Comparison of ENCODE assay signal across 16 cellular contexts in genomic region chr6:2706482-2706881, GRCh38. TPM values are rescaled to one million over a fixed set of nuclear protein-coding genes. Genes with fewer than 3 reads are reported as not detected.
DNase-seq lines count a peak whose midpoint lies in the region; ATAC-seq and TF ChIP-seq lines count a peak whose summit lies in the region.
"Had no signal": no experiment of that assay in that cellular context is flagged by ENCODE, and none has a peak within 500 bp of the region (broad histone marks: within the 10 kb centered on the region; RNA-seq: fewer than 3 reads in every experiment).

No MANE protein-coding gene starts in this region.

- no peaks in the 10 kb centered on the region for H3K36me3 ChIP-seq in HAP-1 (replicated peaks)
- H3K36me3 ChIP-seq: SJCRH30 had no signal

- H3K36me3 Mint-ChIP-seq in activated naive CD8-positive, alpha-beta T cell treated with anti-CD3 and anti-CD28 coated beads, Interleukin-2, amount 10 ng/mL, durations not matched to agents 7 days and 5 days: no peaks in the 10 kb centered on the region
- peaks cover 7% of the 10 kb centered on the region for H3K36me3 Mint-ChIP-seq in activated naive CD8-positive, alpha-beta T cell treated with anti-CD3 and anti-CD28 coated beads, Interleukin-2, amount 50 U/mL, for 24 hours (ENCODE audit: low read depth)
- peaks cover 14% of the 10 kb centered on the region for H3K36me3 Mint-ChIP-seq in glutamatergic neuron (ENCODE audit: unreplicated experiment)

- H3K4me1 Mint-ChIP-seq in activated naive CD8-positive, alpha-beta T cell treated with anti-CD3 and anti-CD28 coated beads, Interleukin-2, amount 10 ng/mL, durations not matched to agents 7 days and 5 days: no peaks in the 10 kb centered on the region
- no peaks in the 10 kb centered on the region for H3K4me1 Mint-ChIP-seq in activated naive CD8-positive, alpha-beta T cell treated with anti-CD3 and anti-CD28 coated beads, Interleukin-2, amount 50 U/mL, for 24 hours
- H3K4me1 Mint-ChIP-seq in glutamatergic neuron (ENCODE audit: low read depth, unreplicated experiment): peaks cover 10% of the 10 kb centered on the region

- no peaks in the 10 kb centered on the region for H3K27me3 ChIP-seq in HAP-1 (ENCODE audit: low read depth)
- H3K27me3 ChIP-seq: SJCRH30 had no signal

- H3K4me3 Mint-ChIP-seq in activated naive CD8-positive, alpha-beta T cell treated with anti-CD3 and anti-CD28 coated beads, Interleukin-2, amount 10 ng/mL, durations not matched to agents 7 days and 5 days: peak overlapping the region; percentile 11
- no peak overlapping the region for H3K4me3 Mint-ChIP-seq in activated naive CD8-positive, alpha-beta T cell treated with anti-CD3 and anti-CD28 coated beads, Interleukin-2, amount 50 U/mL, for 24 hours
- peak overlapping the region; percentile 28 for H3K4me3 Mint-ChIP-seq in glutamatergic neuron (ENCODE audit: unreplicated experiment)
- H3K4me3 Mint-ChIP-seq: CD4-positive, alpha-beta T cell had no signal

- H3K4me3 ChIP-seq in HAP-1: no peak overlapping the region
- H3K4me3 ChIP-seq: SJCRH30 had no signal

- H3K27me3 Mint-ChIP-seq in activated naive CD8-positive, alpha-beta T cell treated with anti-CD3 and anti-CD28 coated beads, Interleukin-2, amount 10 ng/mL, durations not matched to agents 7 days and 5 days: peaks cover 13% of the 10 kb centered on the region
- no peaks in the 10 kb centered on the region for H3K27me3 Mint-ChIP-seq in activated naive CD8-positive, alpha-beta T cell treated with anti-CD3 and anti-CD28 coated beads, Interleukin-2, amount 50 U/mL, for 24 hours
- H3K27me3 Mint-ChIP-seq in glutamatergic neuron (ENCODE audit: unreplicated experiment): peaks cover 3% of the 10 kb centered on the region
- H3K27me3 Mint-ChIP-seq: CD4-positive, alpha-beta T cell had no signal

- no peak for DNase-seq in activated naive CD8-positive, alpha-beta T cell treated with anti-CD3 and anti-CD28 coated beads, Interleukin-2, amount 10 ng/mL, durations not matched to agents 7 days and 5 days
- DNase-seq in activated naive CD8-positive, alpha-beta T cell treated with anti-CD3 and anti-CD28 coated beads, Interleukin-2, amount 50 U/mL, for 24 hours: no peak
- peak; percentile 6 for DNase-seq in NCI-H2227 treated with DMSO at 0.1 percent for 48 hours (lab: John Stamatoyannopoulos, UW)
- DNase-seq in glutamatergic neuron: no peak
- DNase-seq in HAP-1 (ENCODE audit: low spot score in 2 of 2): no peak
- DNase-seq in retina: no peak
- DNase-seq in middle frontal gyrus (ENCODE audit: extremely low spot score, low spot score): no peak
- DNase-seq: CD4-positive, alpha-beta T cell; DND-41; Kasumi-1; NCI-H2029 treated with DMSO at 0.1 percent for 48 hours; NCI-H446 treated with DMSO at 0.1 percent for 48 hours; OCI-M1; SJCRH30; SW 1271 had no signal

- ATAC-seq in activated naive CD8-positive, alpha-beta T cell treated with anti-CD3 and anti-CD28 coated beads, Interleukin-2, amount 10 ng/mL, durations not matched to agents 7 days and 5 days (ENCODE audit: low read depth): no peak
- ATAC-seq in activated naive CD8-positive, alpha-beta T cell treated with anti-CD3 and anti-CD28 coated beads, Interleukin-2, amount 50 U/mL, for 24 hours: no peak
- ATAC-seq in GM18498 (IDR thresholded peaks at IDR 0.05; ENCODE audit: unreplicated experiment): no peak

- in situ Hi-C loops in HAP-1 (cut with MboI; ENCODE audit: low sequenced_read_pairs): no loop called here

- H3K27ac Mint-ChIP-seq in activated naive CD8-positive, alpha-beta T cell treated with anti-CD3 and anti-CD28 coated beads, Interleukin-2, amount 10 ng/mL, durations not matched to agents 7 days and 5 days: no peak overlapping the region
- no peak overlapping the region for H3K27ac Mint-ChIP-seq in activated naive CD8-positive, alpha-beta T cell treated with anti-CD3 and anti-CD28 coated beads, Interleukin-2, amount 50 U/mL, for 24 hours
- peak overlapping the region; percentile 26 for H3K27ac Mint-ChIP-seq in glutamatergic neuron (ENCODE audit: unreplicated experiment)
- H3K27ac Mint-ChIP-seq: CD4-positive, alpha-beta T cell had no signal

- TF ChIP-seq CTCF in glutamatergic neuron (IDR thresholded peaks at IDR 0.05; ENCODE audit: partially characterized antibody, unreplicated experiment): no peak

- H3K9me3 ChIP-seq in HAP-1: peaks cover 10% of the 10 kb centered on the region
- H3K9me3 ChIP-seq: SJCRH30 had no signal

- H3K9me3 Mint-ChIP-seq in activated naive CD8-positive, alpha-beta T cell treated with anti-CD3 and anti-CD28 coated beads, Interleukin-2, amount 10 ng/mL, durations not matched to agents 7 days and 5 days: peaks cover 3% of the 10 kb centered on the region
- H3K9me3 Mint-ChIP-seq in activated naive CD8-positive, alpha-beta T cell treated with anti-CD3 and anti-CD28 coated beads, Interleukin-2, amount 50 U/mL, for 24 hours: peaks cover 18% of the 10 kb centered on the region
- peaks cover 2% of the 10 kb centered on the region for H3K9me3 Mint-ChIP-seq in glutamatergic neuron (ENCODE audit: unreplicated experiment)
- H3K9me3 Mint-ChIP-seq: CD4-positive, alpha-beta T cell had no signal

- POLR2A ChIA-PET in activated naive CD8-positive, alpha-beta T cell treated with anti-CD3 and anti-CD28 coated beads, Interleukin-2, amount 10 ng/mL, durations not matched to agents 7 days and 5 days (lab: Charles Lee): no interaction called here

- H3K4me1 ChIP-seq in HAP-1: no peaks in the 10 kb centered on the region
- H3K4me1 ChIP-seq: SJCRH30 had no signal

RNA-seq across cellular contexts. Expression of gene MYLK4, which starts 44.2 kb away (rescaled TPM):
- under 1 TPM; 0.33 to 0.62 TPM for total RNA-seq in activated naive CD8-positive, alpha-beta T cell treated with anti-CD3 and anti-CD28 coated beads, Interleukin-2, amount 10 ng/mL, durations not matched to agents 7 days and 5 days
- total RNA-seq in glutamatergic neuron (ENCODE audit: unreplicated experiment): 0.49 TPM

RNA-seq across cellular contexts. Expression of gene WRNIP1, which starts 58.7 kb away (rescaled TPM):
- total RNA-seq in activated naive CD8-positive, alpha-beta T cell treated with anti-CD3 and anti-CD28 coated beads, Interleukin-2, amount 10 ng/mL, durations not matched to agents 7 days and 5 days: 10 to 100 TPM; 45.4 to 46.7 TPM
- 46.5 TPM for total RNA-seq in glutamatergic neuron (ENCODE audit: unreplicated experiment)
